ENCODE assay signal across 31 cellular contexts in the genomic region with DNA sequence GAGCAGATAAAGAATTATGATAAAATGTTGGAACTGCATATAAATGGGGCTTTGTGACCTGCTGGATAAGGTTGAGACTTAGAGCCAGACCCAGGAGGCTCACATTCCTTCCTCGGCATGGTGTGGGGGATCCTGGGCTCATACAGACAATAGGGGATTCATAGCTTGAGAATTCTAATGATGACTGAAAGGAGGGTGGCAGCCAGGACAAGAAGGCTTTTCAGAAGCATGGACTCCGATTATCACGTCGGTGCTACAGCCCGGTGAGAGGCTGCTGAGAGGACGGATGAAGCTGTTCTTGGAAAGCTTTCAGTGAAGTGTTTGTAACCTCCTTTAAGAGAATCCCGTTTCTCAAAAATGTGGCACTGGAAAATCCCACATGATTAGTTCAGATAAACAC.
DNase-seq lines count a peak whose midpoint lies in the region; ATAC-seq, FAIRE-seq and TF ChIP-seq lines count a peak whose summit lies in the region.
"Had no signal": no experiment of that assay in that cellular context is flagged by ENCODE, and none has a peak within 500 bp of the region (broad histone marks: within the 10 kb centered on the region; RNA-seq: fewer than 3 reads in every experiment).

No MANE protein-coding gene starts in this region.

- no peaks in the 10 kb centered on the region for H3K23me2 ChIP-seq in H1 (ENCODE audit: low read depth, low read length)

- H2AK5ac ChIP-seq in H1 (ENCODE audit: low read depth, low read length) (no peak overlapping the region), mesendoderm (ENCODE audit: low read length) (no peak overlapping the region), mesenchymal stem cell (ENCODE audit: low read length, severe bottlenecking) (no peak overlapping the region)

- no peak overlapping the region for H2BK20ac ChIP-seq in H1 (ENCODE audit: low read length)

- H3K23ac ChIP-seq in H1 (ENCODE audit: insufficient read length) (no peak overlapping the region), mesendoderm (ENCODE audit: low read length) (no peak overlapping the region), mesenchymal stem cell (ENCODE audit: low read length in 2 of 2) (no peak overlapping the region)

- H3K79me2 ChIP-seq in H1 (ENCODE audit: control insufficient read depth in 1 of 2, insufficient read depth in 2 of 2, low read length in 2 of 2) = no peaks in the 10 kb centered on the region
- H3K79me2 ChIP-seq in mesendoderm (ENCODE audit: control insufficient read depth, insufficient read depth, low read length) = no peaks in the 10 kb centered on the region
- H3K79me2 ChIP-seq: parathyroid adenoma had no signal

- H4K20me1 ChIP-seq in H1 (replicated peaks in 1 of 2; ENCODE audit: control insufficient read depth in 1 of 2, insufficient read depth in 2 of 2, low read length in 2 of 2) = no peaks in the 10 kb centered on the region

- H4K5ac ChIP-seq in H1 (ENCODE audit: insufficient read length, low read depth, low read length) (no peak overlapping the region), mesendoderm (ENCODE audit: low read length) (no peak overlapping the region)

- H2BK5ac ChIP-seq in H1 (ENCODE audit: low read depth, low read length) (no peak overlapping the region; the same call in 1 of the 2 replicates), mesendoderm (ENCODE audit: low read length) (no peak overlapping the region), mesenchymal stem cell (ENCODE audit: low read depth, low read length, poor library complexity, severe bottlenecking) (no peak overlapping the region)

- no peaks in the 10 kb centered on the region for H3K9me3 ChIP-seq in NT2/D1 (ENCODE audit: insufficient read depth, low read length)
- no peaks in the 10 kb centered on the region for H3K9me3 ChIP-seq in H1 (ENCODE audit: insufficient read depth in 2 of 2, low read depth in 1 of 2, low read length in 1 of 2)
- H3K9me3 ChIP-seq in mesenchymal stem cell (ENCODE audit: control insufficient read depth, low read length) = no peaks in the 10 kb centered on the region
- H3K9me3 ChIP-seq: Peyer's patch, suprapubic skin, upper lobe of left lung had no signal

- H4K91ac ChIP-seq in H1 (replicated peaks; ENCODE audit: insufficient read length, low read length) (no peak overlapping the region), mesenchymal stem cell (ENCODE audit: low read length) (no peak overlapping the region)

- no peak overlapping the region for H3K4ac ChIP-seq in H1 (replicated peaks; ENCODE audit: insufficient read length, low read depth, low read length)
- no peak overlapping the region for H3K4ac ChIP-seq in mesendoderm (ENCODE audit: low read depth, low read length)
- no peak overlapping the region for H3K4ac ChIP-seq in mesenchymal stem cell (ENCODE audit: low read depth in 1 of 2, low read length in 2 of 2)

- H3K27me3 ChIP-seq in NT2/D1 (ENCODE audit: insufficient read depth, insufficient read length) (no peaks in the 10 kb centered on the region), H1 (replicated peaks in 1 of 4; ENCODE audit: control insufficient read depth in 3 of 4, extremely low read depth in 1 of 4, insufficient read depth in 3 of 4, low read length in 3 of 4) (peaks cover 0 to 1% (median 0%) of the 10 kb centered on the region in 4 experiments; a peak in 1 of 7 replicates), mesendoderm (ENCODE audit: insufficient read depth, low read length, poor library complexity) (no peaks in the 10 kb centered on the region), mesenchymal stem cell (ENCODE audit: control insufficient read depth in 1 of 2, insufficient read depth in 1 of 2, low read length in 2 of 2) (peaks cover 0 to 53% of the 10 kb centered on the region in 2 experiments)
- H3K27me3 ChIP-seq: Peyer's patch, upper lobe of left lung had no signal

- H3K27ac ChIP-seq in H1 (ENCODE audit: low read depth, low read length) (no peak overlapping the region), mesendoderm (ENCODE audit: low read depth, low read length) (peak overlapping the region; percentile 57), mesenchymal stem cell (ENCODE audit: low read length, poor library complexity, severe bottlenecking) (no peak overlapping the region)
- H3K27ac ChIP-seq: C4-2B, cardiac muscle cell, parathyroid adenoma, Peyer's patch, skin epidermis, suprapubic skin, upper lobe of left lung had no signal

- H3K18ac ChIP-seq in H1 (ENCODE audit: extremely low read depth, low read length) (peak overlapping the region; percentile 62; the same call in 1 of the 2 replicates), mesendoderm (ENCODE audit: low read length) (no peak overlapping the region), mesenchymal stem cell (ENCODE audit: low read depth in 1 of 2, low read length in 2 of 2) (no peak overlapping the region)

- 0 out of 4 replicates have a peak, but pooled peaks of 1 of the 2 experiments have one; percentile 1 for TF ChIP-seq RAD21 in H1 (IDR thresholded peaks at IDR 0.05 in 1 of 2, conservative IDR thresholded peaks at IDR 0.05 in 1 of 2; ENCODE audit: low read depth in 2 of 2, low read length in 2 of 2)

- POLR2A ChIA-PET in H1 (lab: Charles Lee; ENCODE audit: partially characterized antibody) = interaction anchor here (0.6 kb wide), 1 partner anchor 43 kb away, joined by 3 read pairs; no protein-coding TSS in a partner anchor

- CTCF ChIA-PET in H1 (lab: Charles Lee; ENCODE audit: partially characterized antibody) = interaction anchor here (0.8 to 3.9 kb wide), 26 partner anchors 10 to 537 kb away, joined by 3 to 44 read pairs (median 4); no protein-coding TSS in a partner anchor

- no peak overlapping the region for H2BK15ac ChIP-seq in H1 (ENCODE audit: low read length)
- H2BK15ac ChIP-seq in mesendoderm (replicated peaks; ENCODE audit: low read depth) = no peak overlapping the region
- no peak overlapping the region for H2BK15ac ChIP-seq in mesenchymal stem cell (ENCODE audit: low read depth, poor library complexity, severe bottlenecking)

- FAIRE-seq in H1 (lab: Jason Lieb, UNC) = peak; percentile 62
- FAIRE-seq: colon had no signal

- H3K4me1 ChIP-seq in NT2/D1 (ENCODE audit: insufficient read depth, insufficient read length) (no peaks in the 10 kb centered on the region), H1 (replicated peaks in 1 of 4; ENCODE audit: control insufficient read depth in 3 of 4, insufficient read depth in 4 of 4, low read length in 3 of 4) (peaks cover 0 to 6% (median 2%) of the 10 kb centered on the region in 4 experiments; a peak in 3 of 7 replicates), mesendoderm (ENCODE audit: control insufficient read depth, low read depth, low read length) (no peaks in the 10 kb centered on the region), mesenchymal stem cell (ENCODE audit: control insufficient read depth, insufficient read depth, low read depth, low read length) (no peaks in the 10 kb centered on the region)
- H3K4me1 ChIP-seq: parathyroid adenoma, Peyer's patch had no signal

- ATAC-seq in GM21360 (IDR thresholded peaks at IDR 0.05; ENCODE audit: unreplicated experiment) = no peak
- ATAC-seq: natural killer cell treated with Interleukin-12 subunit alpha and Interleukin-12 subunit beta and Interleukin-15 and Interleukin-18, amount 100 ng/mL, for 72 hours; stimulated activated naive B cell treated with anti-CD40 and anti-IgM and Interleukin-4, amounts not matched to agents 10 μg/mL and 1 μg/mL and 100 μg/mL, for 72 hours; T-cell had no signal

- H2AFZ ChIP-seq in H1 (ENCODE audit: low read length) = peak overlapping the region; percentile 79
- H2AFZ ChIP-seq in mesenchymal stem cell (ENCODE audit: low read depth, low read length) = no peak overlapping the region
- H2AFZ ChIP-seq: parathyroid adenoma had no signal

- H3K9ac ChIP-seq in NT2/D1 (ENCODE audit: insufficient read length, low read depth) (no peak overlapping the region), H1 (replicated peaks in 1 of 4; ENCODE audit: extremely low read depth in 1 of 4, low read depth in 3 of 4, low read length in 3 of 4) (no peak overlapping the region), mesendoderm (ENCODE audit: low read length) (no peak overlapping the region), mesenchymal stem cell (ENCODE audit: low read length) (no peak overlapping the region)
- H3K9ac ChIP-seq: parathyroid adenoma had no signal

- H3K14ac ChIP-seq in H1 (ENCODE audit: insufficient read length) (no peak overlapping the region), mesenchymal stem cell (ENCODE audit: low read length in 2 of 2) (no peak overlapping the region)

- H3K56ac ChIP-seq in H1 (replicated peaks; ENCODE audit: insufficient read length, low read depth, low read length) = no peak overlapping the region
- no peak overlapping the region for H3K56ac ChIP-seq in mesendoderm (ENCODE audit: low read length)

- no peak for TF ChIP-seq EP300 in H1 (IDR thresholded peaks at IDR 0.05; ENCODE audit: borderline replicate concordance in 1 of 2, low read depth in 2 of 2, low read length in 2 of 2)

- no peak for TF ChIP-seq CTCF in H1 (IDR thresholded peaks at IDR 0.05; ENCODE audit: control extremely low read depth in 1 of 3, insufficient read depth in 1 of 3, low read depth in 1 of 3, low read length in 3 of 3)

- 40% methylated on average over 7 of the region's 7 CpGs; no CpG with 5 or more reads in 1 of the 2 experiments for WGBS in H1 (ENCODE audit: extremely low coverage in 1 of 2, insufficient coverage in 1 of 2, insufficient read length in 1 of 2, insufficient replicate concordance in 2 of 2, low coverage in 1 of 2, low lambda C conversion rate in 2 of 2, missing lambda C conversion rate in 1 of 2), 2 experiments
- WGBS in mesendoderm (ENCODE audit: extremely low coverage, insufficient coverage, low lambda C conversion rate) = no CpG with 5 or more reads among the region's 7 CpGs
- WGBS in mesenchymal stem cell = 43% methylated on average over 7 of the region's 7 CpGs

- H3K4me2 ChIP-seq in H1 (ENCODE audit: insufficient read depth in 1 of 2, low read depth in 2 of 2, low read length in 2 of 2) (peak overlapping the region; percentile 19 to 40; a peak in 3 of 4 replicates), mesendoderm (ENCODE audit: low read length) (no peak overlapping the region), mesenchymal stem cell (ENCODE audit: low read length, poor library complexity, severe bottlenecking) (no peak overlapping the region)

- H2BK12ac ChIP-seq in H1 (ENCODE audit: low read depth, low read length) (no peak overlapping the region), mesenchymal stem cell (ENCODE audit: low read length in 2 of 2) (no peak overlapping the region)

- H3K79me1 ChIP-seq in H1 (ENCODE audit: low read depth, low read length) (no peaks in the 10 kb centered on the region), mesendoderm (ENCODE audit: low read length) (no peaks in the 10 kb centered on the region), mesenchymal stem cell (replicated peaks; ENCODE audit: low read length, poor library complexity, severe bottlenecking) (no peaks in the 10 kb centered on the region)

- no peaks in the 10 kb centered on the region for H3K36me3 ChIP-seq in NT2/D1 (ENCODE audit: insufficient read depth, insufficient read length, low read length)
- H3K36me3 ChIP-seq in H1 (ENCODE audit: control insufficient read depth in 2 of 4, insufficient read depth in 4 of 4, low read length in 3 of 4) = no peaks in the 10 kb centered on the region
- no peaks in the 10 kb centered on the region for H3K36me3 ChIP-seq in mesendoderm (ENCODE audit: control insufficient read depth, insufficient read depth, low read length)
- H3K36me3 ChIP-seq in mesenchymal stem cell (ENCODE audit: control insufficient read depth in 1 of 2, insufficient read depth in 2 of 2, low read depth in 1 of 2, low read length in 2 of 2) = no peaks in the 10 kb centered on the region
- H3K36me3 ChIP-seq: cardiac muscle cell, Peyer's patch, suprapubic skin, upper lobe of left lung had no signal

- H2BK120ac ChIP-seq in H1 (replicated peaks; ENCODE audit: low read depth, low read length) (no peak overlapping the region), mesendoderm (ENCODE audit: low read depth, low read length) (no peak overlapping the region), mesenchymal stem cell (ENCODE audit: low read depth, low read length) (no peak overlapping the region)

- peak; percentile 70 for DNase-seq in COLO829 (ENCODE audit: low spot score)
- DNase-seq in NT2/D1 (ENCODE audit: low read depth, low spot score) = peak; percentile 32
- DNase-seq in H1 (ENCODE audit: low read depth in 1 of 2, low spot score in 2 of 2) = peak in 1 of 2 experiments; percentile 29
- DNase-seq in mesendoderm = peak; percentile 71
- no peak for DNase-seq in NCI-H1436 treated with DMSO at 0.1 percent for 48 hours (lab: John Stamatoyannopoulos, UW)
- DNase-seq in mesenchymal stem cell = no peak
- DNase-seq in AG08395 (ENCODE audit: low spot score) = no peak
- DNase-seq: 8988T; activated B cell treated with CpG ODN at 0.5 μM for 24 hours; activated CD4-positive, alpha-beta T cell treated with anti-CD3 and anti-CD28 coated beads, Interleukin-2, amount 10 ng/mL, durations not matched to agents 7 days and 5 days; activated effector memory CD4-positive, alpha-beta T cell treated with Interleukin-2 at 50 U/mL for 16 hours; activated T-cell treated with anti-CD3 and anti-CD28 coated beads, Interleukin-2, amount 50 U/mL, for 1 hour; anterior cingulate cortex; DMS79; effector memory CD4-positive, alpha-beta T cell; GDM1; NCI-H446; NCI-H748 treated with DMSO at 0.1 percent for 48 hours; Peyer's patch; stimulated activated naive B cell treated with anti-CD40 and anti-IgM and Interleukin-4, amounts not matched to agents 10 μg/mL and 1 μg/mL and 100 μg/mL, for 72 hours; T-cell; upper lobe of left lung had no signal

- no peak overlapping the region for H4K8ac ChIP-seq in H1 (ENCODE audit: extremely low read depth, insufficient read depth, low read length)
- H4K8ac ChIP-seq in mesendoderm (ENCODE audit: low read depth, low read length) = no peak overlapping the region
- H4K8ac ChIP-seq in mesenchymal stem cell (ENCODE audit: low read length) = no peak overlapping the region

- TF ChIP-seq POLR2A in H1 (IDR thresholded peaks at IDR 0.05; ENCODE audit: control extremely low read depth in 1 of 2, low read depth in 2 of 2, low read length in 2 of 2) = no peak

- H3K4me3 ChIP-seq in NT2/D1 (ENCODE audit: insufficient read length, low read depth) = no peak overlapping the region
- peak overlapping the region in 1 of 4 experiments; percentile 26; a peak in 1 of 8 replicates for H3K4me3 ChIP-seq in H1 (ENCODE audit: extremely low read depth in 1 of 4, insufficient read depth in 2 of 4, low read depth in 3 of 4, low read length in 4 of 4)
- H3K4me3 ChIP-seq in mesendoderm (ENCODE audit: low read length) = no peak overlapping the region
- no peak overlapping the region for H3K4me3 ChIP-seq in mesenchymal stem cell (ENCODE audit: insufficient read depth in 1 of 2, low read depth in 1 of 2, low read length in 2 of 2)
- H3K4me3 ChIP-seq: cardiac muscle cell, lung, Peyer's patch, skin epidermis, suprapubic skin, upper lobe of left lung had no signal

Comparison
In these comparisons a context has a peak if more than half of its experiments do, and no peak if none do; other contexts are left out.
1. DNase-seq: peak in COLO829 (single experiment), NT2/D1 (single experiment) and mesendoderm (single experiment); none in NCI-H1436 treated with DMSO at 0.1 percent for 48 hours (single experiment), mesenchymal stem cell (single experiment) and AG08395 (single experiment).
2. H3K4me2 ChIP-seq: peak in H1 (2 of 2); none in mesendoderm (single experiment) and mesenchymal stem cell (single experiment).